Comparison of ENCODE assay signal across 8 cellular contexts in genomic region chr22:44329179-44329796, GRCh38. TPM values are rescaled to one million over a fixed set of nuclear protein-coding genes. Genes with fewer than 3 reads are reported as not detected.
A peak's percentile ranks its signal among the peaks of the same experiment; 100 is the strongest.
DNase-seq lines count a peak whose midpoint lies in the region; ATAC-seq and TF ChIP-seq lines count a peak whose summit lies in the region.

No MANE protein-coding gene starts in this region.

- TF ChIP-seq POLR2A in erythroblast (IDR thresholded peaks at IDR 0.05; ENCODE audit: low read length) = no peak

- TF ChIP-seq CTCF in GM12864 (IDR thresholded peaks at IDR 0.05; ENCODE audit: low read depth, low read length, missing control alignments) (no peak), foreskin keratinocyte (conservative IDR thresholded peaks at IDR 0.05) (no peak)

- peak; percentile 67 for ATAC-seq in GM21515 (IDR thresholded peaks at IDR 0.05; ENCODE audit: unreplicated experiment)
- peak; percentile 25 for ATAC-seq in foreskin keratinocyte
- no peak for ATAC-seq in GM21367 (IDR thresholded peaks at IDR 0.05; ENCODE audit: unreplicated experiment)

- H3K27me3 ChIP-seq in foreskin keratinocyte = peaks cover 85% of the 10 kb centered on the region

- H3K27ac ChIP-seq in foreskin keratinocyte = no peak overlapping the region

- peak; percentile 51 for DNase-seq in GM12864 (ENCODE audit: low read depth)
- peak; percentile 41 for DNase-seq in NAMALWA (ENCODE audit: low spot score)
- no peak for DNase-seq in foreskin keratinocyte
- DNase-seq in erythroblast (lab: John Stamatoyannopoulos, UW) = no peak
- no peak for DNase-seq in activated CD4-positive, CD25-positive, alpha-beta regulatory T cell treated with anti-CD3 and anti-CD28 coated beads, Interleukin-2, amount 50 U/mL, for 72 hours
- DNase-seq in anterior cingulate cortex (lab: John Stamatoyannopoulos, UW) = no peak

- H3K4me1 ChIP-seq in foreskin keratinocyte = no peaks in the 10 kb centered on the region

- H3K4me3 ChIP-seq in GM12864 (ENCODE audit: low read depth, low read length) = no peak overlapping the region

RNA-seq across cellular contexts. Expression of gene SHISAL1, which starts 16.5 kb away (rescaled TPM):
- total RNA-seq in foreskin keratinocyte = 0.03 TPM in 1 of 2 replicates, not detected in the other
- 0.01 TPM in 1 of 2 replicates, not detected in the other for polyA plus RNA-seq in foreskin keratinocyte

Comparison
In these comparisons a context has a peak if more than half of its experiments do, and no peak if none do; other contexts are left out.
1. DNase-seq: peak in GM12864 (single experiment) and NAMALWA (single experiment); none in foreskin keratinocyte (0 of 2), erythroblast (0 of 2), activated CD4-positive, CD25-positive, alpha-beta regulatory T cell treated with anti-CD3 and anti-CD28 coated beads, Interleukin-2, amount 50 U/mL, for 72 hours (single experiment) and anterior cingulate cortex (0 of 58).